In the genomic region with DNA sequence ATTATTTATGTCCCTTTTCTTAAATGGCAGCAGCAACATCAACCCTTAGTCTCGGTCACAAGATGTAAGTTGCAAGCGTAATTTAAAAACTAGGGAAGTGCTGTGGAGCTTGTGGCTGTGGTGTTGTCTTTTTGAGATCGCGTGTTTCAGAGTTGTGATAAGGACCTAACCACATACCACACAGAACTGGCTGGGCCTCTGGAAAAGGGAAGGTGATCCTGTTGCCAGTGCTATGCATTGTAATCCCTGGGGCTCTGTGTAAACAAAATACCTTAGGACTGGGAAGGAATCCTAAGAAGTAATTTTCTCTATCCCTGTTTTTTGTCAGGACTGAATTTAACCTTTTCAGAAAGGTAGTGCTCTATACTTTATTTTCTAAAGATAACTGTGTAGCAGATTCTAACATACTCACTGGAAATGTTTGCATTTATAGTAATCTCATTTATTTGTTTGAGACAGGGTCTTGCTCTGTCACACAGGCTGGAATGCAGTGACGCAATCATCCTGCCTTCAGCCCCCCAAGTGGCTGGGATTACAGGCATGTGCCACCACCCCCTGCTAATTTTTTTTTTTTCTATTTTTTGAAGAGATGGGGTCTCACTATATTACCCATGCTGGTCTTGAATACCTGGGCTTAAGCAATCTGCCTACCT, we compare ENCODE assay signal across 1 cellular context.
TF ChIP-seq lines count a peak whose summit lies in the region.

No MANE protein-coding gene starts in this region.

TF ChIP-seq in HepG2, 621 proteins besides CTCF, POLR2A, EP300 and RAD21 (continued from another document):
- peak; percentile 38; the same call in 1 of the 2 replicates for TF ChIP-seq ELF3 (CRISPR knock-in tag; IDR thresholded peaks at IDR 0.05)
- TF ChIP-seq SOX5 (CRISPR knock-in tag; IDR thresholded peaks at IDR 0.05; ENCODE audit: borderline replicate concordance) = peak; percentile 55; the same call in 1 of the 2 replicates
- no peak for TF ChIP-seq MED8 (CRISPR knock-in tag; IDR thresholded peaks at IDR 0.05; ENCODE audit: insufficient replicate concordance)
- TF ChIP-seq NCOA2 (CRISPR knock-in tag; IDR thresholded peaks at IDR 0.05) = peak; percentile 18; the same call in 1 of the 2 replicates
- TF ChIP-seq CEBPB (IDR thresholded peaks at IDR 0.05; ENCODE audit: borderline replicate concordance, low read depth, low read length) = peak; percentile 61; the same call in 1 of the 2 replicates
- no peak for TF ChIP-seq KLF9 (CRISPR knock-in tag; IDR thresholded peaks at IDR 0.05; ENCODE audit: low read depth)
- TF ChIP-seq, protein P1, sequence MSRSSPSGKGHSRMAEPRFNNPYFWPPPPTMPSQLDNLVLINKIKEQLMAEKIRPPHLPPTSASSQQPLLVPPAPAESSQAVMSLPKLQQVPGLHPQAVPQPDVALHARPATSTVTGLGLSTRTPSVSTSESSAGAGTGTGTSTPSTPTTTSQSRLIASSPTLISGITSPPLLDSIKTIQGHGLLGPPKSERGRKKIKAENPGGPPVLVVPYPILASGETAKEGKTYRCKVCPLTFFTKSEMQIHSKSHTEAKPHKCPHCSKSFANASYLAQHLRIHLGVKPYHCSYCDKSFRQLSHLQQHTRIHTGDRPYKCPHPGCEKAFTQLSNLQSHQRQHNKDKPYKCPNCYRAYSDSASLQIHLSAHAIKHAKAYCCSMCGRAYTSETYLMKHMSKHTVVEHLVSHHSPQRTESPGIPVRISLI (CRISPR knock-in tag; IDR thresholded peaks at IDR 0.05; ENCODE audit: borderline replicate concordance) = peak; percentile 44; the same call in 1 of the 2 replicates
- TF ChIP-seq HDAC2 (CRISPR knock-in tag; IDR thresholded peaks at IDR 0.05) = peak; percentile 25; the same call in 1 of the 2 replicates
- 0 out of 2 replicates have a peak, but pooled peaks have one; percentile 12 for TF ChIP-seq SOX13 (IDR thresholded peaks at IDR 0.05)
- TF ChIP-seq SOX13 (CRISPR knock-in tag; conservative IDR thresholded peaks at IDR 0.05 in 1 of 2, IDR thresholded peaks at IDR 0.05 in 1 of 2) = peak in 1 of 2 experiments; percentile 78; a peak in 2 of 4 replicates
- no peak for TF ChIP-seq TRIM24 (CRISPR knock-in tag; IDR thresholded peaks at IDR 0.05)
- peak; percentile 43; the same call in 1 of the 2 replicates for TF ChIP-seq FOXA3 (CRISPR knock-in tag; IDR thresholded peaks at IDR 0.05)
- no peak for TF ChIP-seq BHLHE40 (IDR thresholded peaks at IDR 0.05; ENCODE audit: low read length)
- TF ChIP-seq CREM (IDR thresholded peaks at IDR 0.05) = 0 out of 2 replicates have a peak, but pooled peaks have one; percentile 27
- TF ChIP-seq CREM (CRISPR knock-in tag; IDR thresholded peaks at IDR 0.05) = no peak
- no peak for TF ChIP-seq ZNF30 (CRISPR knock-in tag; IDR thresholded peaks at IDR 0.05)
- TF ChIP-seq GATA4 (IDR thresholded peaks at IDR 0.05; ENCODE audit: borderline replicate concordance, low read depth) = peak; percentile 44; the same call in 1 of the 2 replicates
- no peak for TF ChIP-seq NFYB (CRISPR knock-in tag; IDR thresholded peaks at IDR 0.05)
- no peak for TF ChIP-seq ARNT2 (CRISPR knock-in tag; IDR thresholded peaks at IDR 0.05; ENCODE audit: low read depth)
- TF ChIP-seq ZNF646 (CRISPR knock-in tag; IDR thresholded peaks at IDR 0.05) = 0 out of 2 replicates have a peak, but pooled peaks have one; percentile 43
- TF ChIP-seq ZNF160 (CRISPR knock-in tag; IDR thresholded peaks at IDR 0.05) = no peak
- no peak for TF ChIP-seq ZNF577 (CRISPR knock-in tag; IDR thresholded peaks at IDR 0.05; ENCODE audit: borderline replicate concordance, low read depth)
- TF ChIP-seq, protein P2, sequence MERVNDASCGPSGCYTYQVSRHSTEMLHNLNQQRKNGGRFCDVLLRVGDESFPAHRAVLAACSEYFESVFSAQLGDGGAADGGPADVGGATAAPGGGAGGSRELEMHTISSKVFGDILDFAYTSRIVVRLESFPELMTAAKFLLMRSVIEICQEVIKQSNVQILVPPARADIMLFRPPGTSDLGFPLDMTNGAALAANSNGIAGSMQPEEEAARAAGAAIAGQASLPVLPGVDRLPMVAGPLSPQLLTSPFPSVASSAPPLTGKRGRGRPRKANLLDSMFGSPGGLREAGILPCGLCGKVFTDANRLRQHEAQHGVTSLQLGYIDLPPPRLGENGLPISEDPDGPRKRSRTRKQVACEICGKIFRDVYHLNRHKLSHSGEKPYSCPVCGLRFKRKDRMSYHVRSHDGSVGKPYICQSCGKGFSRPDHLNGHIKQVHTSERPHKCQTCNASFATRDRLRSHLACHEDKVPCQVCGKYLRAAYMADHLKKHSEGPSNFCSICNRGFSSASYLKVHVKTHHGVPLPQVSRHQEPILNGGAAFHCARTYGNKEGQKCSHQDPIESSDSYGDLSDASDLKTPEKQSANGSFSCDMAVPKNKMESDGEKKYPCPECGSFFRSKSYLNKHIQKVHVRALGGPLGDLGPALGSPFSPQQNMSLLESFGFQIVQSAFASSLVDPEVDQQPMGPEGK (CRISPR knock-in tag; IDR thresholded peaks at IDR 0.05) = peak; percentile 65
- no peak for TF ChIP-seq PHB2 (IDR thresholded peaks at IDR 0.05; ENCODE audit: partially characterized antibody)
- TF ChIP-seq FOXM1 (CRISPR knock-in tag; IDR thresholded peaks at IDR 0.05) = no peak
- no peak for TF ChIP-seq ZFP41 (CRISPR knock-in tag; IDR thresholded peaks at IDR 0.05; ENCODE audit: borderline replicate concordance)
- no peak for TF ChIP-seq GMEB1 (CRISPR knock-in tag; IDR thresholded peaks at IDR 0.05; ENCODE audit: borderline replicate concordance)
- no peak for TF ChIP-seq BORCS8-MEF2B (CRISPR knock-in tag; IDR thresholded peaks at IDR 0.05)
- no peak for TF ChIP-seq HNRNPK (IDR thresholded peaks at IDR 0.05; ENCODE audit: low read depth, low read length, poor library complexity, severe bottlenecking)
